Comparison of ENCODE assay signal across 19 cellular contexts in the genomic region with DNA sequence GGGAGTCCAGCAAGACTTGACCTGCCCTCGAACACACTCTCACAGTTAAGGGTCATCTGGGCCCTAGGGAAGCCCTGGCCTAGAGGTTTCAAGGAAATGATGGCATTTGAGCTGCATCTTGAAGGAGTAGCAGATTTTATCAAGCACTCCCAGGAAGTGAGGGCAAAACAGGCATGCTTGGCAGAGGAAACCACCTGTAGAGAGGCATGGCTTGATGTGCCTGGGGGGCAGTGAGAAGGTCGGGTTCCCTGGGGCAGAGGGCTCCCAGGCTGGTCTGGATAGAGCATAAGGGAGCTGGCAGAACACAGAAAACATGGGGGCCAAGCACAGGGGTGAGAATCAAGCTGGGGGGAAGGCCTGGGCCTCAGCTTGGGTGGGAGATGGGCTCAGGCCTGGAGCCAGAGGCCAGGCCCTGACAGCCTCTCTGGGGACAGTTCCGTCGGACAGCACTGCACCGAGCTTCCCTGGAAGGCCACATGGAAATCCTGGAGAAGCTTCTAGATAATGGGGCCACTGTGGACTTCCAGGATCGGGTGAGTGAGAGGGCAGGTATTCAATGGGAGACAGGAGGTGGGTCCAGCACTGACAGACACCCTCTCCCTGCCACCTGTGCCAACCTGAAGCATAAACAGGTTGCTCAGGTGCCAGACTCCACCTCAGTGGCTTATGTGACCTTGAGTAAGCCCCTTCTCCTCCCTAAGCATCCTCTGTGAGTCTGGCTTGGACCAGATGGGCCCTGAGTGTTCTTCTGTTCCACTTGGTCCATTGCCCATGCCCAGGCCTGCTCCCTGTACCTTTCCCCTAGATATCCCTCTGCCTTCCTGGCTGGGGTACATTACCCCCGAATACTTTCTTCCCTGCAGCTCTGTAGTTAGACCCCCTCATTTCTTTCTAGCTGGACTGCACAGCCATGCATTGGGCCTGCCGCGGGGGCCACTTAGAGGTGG. TPM values are rescaled to one million over a fixed set of nuclear protein-coding genes. Genes with fewer than 3 reads are reported as not detected.
"Had no signal": no experiment of that assay in that cellular context is flagged by ENCODE, and none has a peak within 500 bp of the region (broad histone marks: within the 10 kb centered on the region; RNA-seq: fewer than 3 reads in every experiment).

No MANE protein-coding gene starts in this region.

- H3K4me1 ChIP-seq: upper lobe of right lung had no signal

- H3K4me3 Mint-ChIP-seq: activated CD4-positive, alpha-beta T cell treated with anti-CD3 and anti-CD28 coated beads for 36 hours; activated naive CD8-positive, alpha-beta T cell treated with anti-CD3 and anti-CD28 coated beads, Interleukin-2, amount 10 ng/mL, durations not matched to agents 7 days and 5 days; mesothelial cell of epicardium; neural crest cell; WTC11 had no signal

- H3K9me3 ChIP-seq: upper lobe of right lung had no signal

- H3K36me3 Mint-ChIP-seq: activated naive CD8-positive, alpha-beta T cell treated with anti-CD3 and anti-CD28 coated beads, Interleukin-2, amount 10 ng/mL, durations not matched to agents 7 days and 5 days; mesothelial cell of epicardium; WTC11 had no signal

- H3K4me3 ChIP-seq: cardiac muscle cell, dorsolateral prefrontal cortex, lung, upper lobe of right lung had no signal

- H3K9me3 Mint-ChIP-seq: activated naive CD8-positive, alpha-beta T cell treated with anti-CD3 and anti-CD28 coated beads, Interleukin-2, amount 10 ng/mL, durations not matched to agents 7 days and 5 days; mesothelial cell of epicardium; neural crest cell; WTC11 had no signal

- H3K27me3 ChIP-seq: cardiac muscle cell, dorsolateral prefrontal cortex, upper lobe of right lung had no signal

- H3K4me1 Mint-ChIP-seq: activated CD4-positive, alpha-beta T cell treated with anti-CD3 and anti-CD28 coated beads for 36 hours had no signal

- H3K27ac Mint-ChIP-seq: activated naive CD8-positive, alpha-beta T cell treated with anti-CD3 and anti-CD28 coated beads, Interleukin-2, amount 10 ng/mL, durations not matched to agents 7 days and 5 days; mesothelial cell of epicardium had no signal

- H3K27me3 Mint-ChIP-seq: activated CD4-positive, alpha-beta T cell treated with anti-CD3 and anti-CD28 coated beads for 36 hours had no signal

- H3K36me3 ChIP-seq: cardiac muscle cell, upper lobe of right lung had no signal

- H3K27ac ChIP-seq: cardiac muscle cell, dorsolateral prefrontal cortex, upper lobe of right lung had no signal

- ATAC-seq: activated CD4-positive, alpha-beta T cell treated with anti-CD3 and anti-CD28 coated beads for 36 hours; left cardiac atrium; sciatic nerve; upper lobe of right lung; WTC11 had no signal

- DNase-seq: activated CD4-positive, alpha-beta T cell treated with anti-CD3 and anti-CD28 coated beads for 36 hours; activated CD4-positive, alpha-beta T cell treated with anti-CD3 and anti-CD28 coated beads, Interleukin-2, amount 50 U/mL, for 48 hours; activated naive CD8-positive, alpha-beta T cell treated with anti-CD3 and anti-CD28 coated beads, Interleukin-2, amount 10 ng/mL, durations not matched to agents 7 days and 5 days; activated T-cell treated with anti-CD3 and anti-CD28 coated beads for 4 hours; amygdala; hippocampal formation; left cardiac atrium; stimulated activated naive CD4-positive, alpha-beta T cell; upper lobe of right lung had no signal

RNA-seq across cellular contexts. Expression of a gene that starts 3.5 kb away (rescaled TPM):
- total RNA-seq: activated CD4-positive, alpha-beta T cell treated with anti-CD3 and anti-CD28 coated beads for 36 hours; activated naive CD8-positive, alpha-beta T cell treated with anti-CD3 and anti-CD28 coated beads, Interleukin-2, amount 10 ng/mL, durations not matched to agents 7 days and 5 days had no signal

RNA-seq across cellular contexts. Expression of a gene that starts 8.1 kb away (rescaled TPM):
- total RNA-seq: activated CD4-positive, alpha-beta T cell treated with anti-CD3 and anti-CD28 coated beads for 36 hours; cardiac muscle cell; glomerular endothelial cell; neural crest cell; sciatic nerve; WTC11 had no signal
- polyA plus RNA-seq: cardiac muscle cell had no signal

RNA-seq across cellular contexts. Expression of a gene that starts 8.8 kb away (rescaled TPM):
- total RNA-seq: activated CD4-positive, alpha-beta T cell treated with anti-CD3 and anti-CD28 coated beads for 36 hours; activated naive CD8-positive, alpha-beta T cell treated with anti-CD3 and anti-CD28 coated beads, Interleukin-2, amount 10 ng/mL, durations not matched to agents 7 days and 5 days; fibroblast of villous mesenchyme; glomerular endothelial cell; mesothelial cell of epicardium; neural crest cell; sciatic nerve; upper lobe of right lung; WTC11 had no signal
- polyA plus RNA-seq: cardiac muscle cell, lung, thymus had no signal
